In the genomic region with DNA sequence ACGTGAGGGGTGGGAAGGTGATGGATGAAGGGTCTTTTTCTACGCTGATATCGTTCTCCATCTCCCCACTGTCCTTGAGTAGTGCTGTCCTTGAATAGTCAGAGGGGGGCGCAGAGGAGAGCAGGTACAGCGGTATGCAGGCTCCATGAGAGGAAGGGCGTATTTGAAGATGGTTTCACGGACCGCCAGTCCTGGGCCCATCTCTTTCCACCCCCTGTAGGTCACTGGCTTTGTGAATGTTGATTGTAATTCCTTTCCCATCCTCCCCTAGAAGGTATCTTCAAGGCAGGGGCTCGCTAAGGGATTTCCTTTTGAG, we compare ENCODE assay signal across 25 cellular contexts. TPM values are rescaled to one million over a fixed set of nuclear protein-coding genes. Genes with fewer than 3 reads are reported as not detected.
DNase-seq lines count a peak whose midpoint lies in the region; ATAC-seq, FAIRE-seq and TF ChIP-seq lines count a peak whose summit lies in the region.
"Had no signal": no experiment of that assay in that cellular context is flagged by ENCODE, and none has a peak within 500 bp of the region (broad histone marks: within the 10 kb centered on the region; RNA-seq: fewer than 3 reads in every experiment).

No MANE protein-coding gene starts in this region.

- ATAC-seq in lower lobe of right lung (no peak), HG03439 (IDR thresholded peaks at IDR 0.05; ENCODE audit: unreplicated experiment) (no peak)
- ATAC-seq: naive thymus-derived CD4-positive, alpha-beta T cell had no signal

- no peak overlapping the region for H3K14ac ChIP-seq in H9 (ENCODE audit: insufficient read depth, low read length)

- no peak overlapping the region for H2BK120ac ChIP-seq in H9 (ENCODE audit: low read depth, low read length, poor library complexity, severe bottlenecking)
- H2BK120ac ChIP-seq in mesendoderm (ENCODE audit: low read depth, low read length), result no peak overlapping the region

- H2BK15ac ChIP-seq in H9 (ENCODE audit: low read depth, low read length), result no peak overlapping the region
- no peak overlapping the region for H2BK15ac ChIP-seq in mesendoderm (replicated peaks; ENCODE audit: low read depth)

- H3K36me3 Mint-ChIP-seq in H9 (ENCODE audit: insufficient read depth in 1 of 3, low read depth in 3 of 3) (no peaks in the 10 kb centered on the region; a peak in 1 of 7 replicates), glutamatergic neuron (ENCODE audit: unreplicated experiment) (no peaks in the 10 kb centered on the region)
- H3K36me3 Mint-ChIP-seq: activated naive CD4-positive, alpha-beta T cell treated with anti-CD3 and anti-CD28 coated beads, Interleukin-2, amount 10 ng/mL, durations not matched to agents 7 days and 5 days; naive thymus-derived CD4-positive, alpha-beta T cell had no signal

- H2AK5ac ChIP-seq in H9 (ENCODE audit: insufficient read length, low read length), result no peak overlapping the region
- no peak overlapping the region for H2AK5ac ChIP-seq in mesendoderm (ENCODE audit: low read length)

- intact Hi-C loops in lower lobe of right lung (cut with DNase I), result no loop called here

- H3T11ph ChIP-seq in H9 (ENCODE audit: low read length), result no peak overlapping the region

- H2BK5ac ChIP-seq in H9 (ENCODE audit: insufficient read length, low read length) (no peak overlapping the region), mesendoderm (ENCODE audit: low read length) (no peak overlapping the region)

- no peak overlapping the region for H2AFZ ChIP-seq in H9 (ENCODE audit: low read length)

- no peak overlapping the region for H3K27ac ChIP-seq in BLaER1 treated with 17β-estradiol and CSF1 and Interleukin-3, amounts not matched to agents 10 nM and 100 nM
- no peak overlapping the region for H3K27ac ChIP-seq in H9 (ENCODE audit: insufficient read length, low read depth, low read length)
- H3K27ac ChIP-seq in mesendoderm (ENCODE audit: low read depth, low read length), result no peak overlapping the region
- H3K27ac ChIP-seq in lower lobe of right lung, result no peak overlapping the region
- H3K27ac ChIP-seq: C4-2B, colonic mucosa had no signal

- H3K36me3 ChIP-seq in BLaER1 treated with 17β-estradiol and CSF1 and Interleukin-3, amounts not matched to agents 10 nM and 100 nM, result no peaks in the 10 kb centered on the region
- no peaks in the 10 kb centered on the region for H3K36me3 ChIP-seq in bronchial epithelial cell (ENCODE audit: control insufficient read depth, insufficient read depth, low read length)
- H3K36me3 ChIP-seq in mesendoderm (ENCODE audit: control insufficient read depth, insufficient read depth, low read length), result no peaks in the 10 kb centered on the region
- no peaks in the 10 kb centered on the region for H3K36me3 ChIP-seq in lower lobe of right lung
- H3K36me3 ChIP-seq: colonic mucosa, tibial artery had no signal

- TF ChIP-seq CTCF in H9 (conservative IDR thresholded peaks at IDR 0.05), result peak; percentile 54
- TF ChIP-seq CTCF in bronchial epithelial cell (IDR thresholded peaks at IDR 0.05; ENCODE audit: insufficient read depth, low read length, severe bottlenecking), result no peak
- no peak for TF ChIP-seq CTCF in lower lobe of right lung (IDR thresholded peaks at IDR 0.05)
- no peak for TF ChIP-seq CTCF in glutamatergic neuron (IDR thresholded peaks at IDR 0.05; ENCODE audit: partially characterized antibody, unreplicated experiment)

- H3K79me2 ChIP-seq in H9 (ENCODE audit: insufficient read depth, low read length) (peaks cover 3% of the 10 kb centered on the region; the same call in 1 of the 2 replicates), mesendoderm (ENCODE audit: control insufficient read depth, insufficient read depth, low read length) (no peaks in the 10 kb centered on the region)

- H3K4me3 ChIP-seq in BLaER1 treated with 17β-estradiol and CSF1 and Interleukin-3, amounts not matched to agents 10 nM and 100 nM, result no peak overlapping the region
- H3K4me3 ChIP-seq in bronchial epithelial cell (ENCODE audit: low read depth, low read length) (no peak overlapping the region), mesendoderm (ENCODE audit: low read length) (no peak overlapping the region), lower lobe of right lung (no peak overlapping the region)
- H3K4me3 ChIP-seq: colonic mucosa, tibial artery had no signal

- H3K79me1 ChIP-seq in H9 (ENCODE audit: insufficient read depth, low read depth, low read length, poor library complexity, severe bottlenecking), result no peaks in the 10 kb centered on the region
- no peaks in the 10 kb centered on the region for H3K79me1 ChIP-seq in mesendoderm (ENCODE audit: low read length)

- H3K9me3 ChIP-seq in BLaER1 treated with 17β-estradiol and CSF1 and Interleukin-3, amounts not matched to agents 10 nM and 100 nM (replicated peaks in 1 of 11), result no peaks in the 10 kb centered on the region; a peak in 1 of 22 replicates
- no peaks in the 10 kb centered on the region for H3K9me3 ChIP-seq in H9 (ENCODE audit: control insufficient read depth, low read depth, low read length)
- H3K9me3 ChIP-seq in lower lobe of right lung, result no peaks in the 10 kb centered on the region
- H3K9me3 ChIP-seq: colonic mucosa, tibial artery had no signal

- peaks cover 0 to 6% (median 0%) of the 10 kb centered on the region in 11 experiments; a peak in 3 of 22 replicates for H4K20me1 ChIP-seq in BLaER1 treated with 17β-estradiol and CSF1 and Interleukin-3, amounts not matched to agents 10 nM and 100 nM
- H4K20me1 ChIP-seq in H9 (ENCODE audit: control insufficient read depth, insufficient read depth, insufficient read length), result no peaks in the 10 kb centered on the region

- no CpG with 5 or more reads among the region's 9 CpGs for WGBS in H9 (ENCODE audit: extremely low coverage, insufficient read length, low lambda C conversion rate)
- WGBS in mesendoderm (ENCODE audit: extremely low coverage, insufficient coverage, low lambda C conversion rate), result no CpG with 5 or more reads among the region's 9 CpGs

- H3K27me3 Mint-ChIP-seq in H9 (ENCODE audit: low read depth) (no peaks in the 10 kb centered on the region), glutamatergic neuron (ENCODE audit: unreplicated experiment) (peaks cover 2% of the 10 kb centered on the region)

- no peak overlapping the region for H3K23ac ChIP-seq in H9 (ENCODE audit: insufficient read length, low read depth, low read length)
- H3K23ac ChIP-seq in mesendoderm (ENCODE audit: low read length), result no peak overlapping the region

- DNase-seq in H9 (peak; percentile 51), bronchial epithelial cell (ENCODE audit: low read depth) (no peak), mesendoderm (peak; percentile 73), lower lobe of right lung (no peak), T-helper 2 cell (no peak), glutamatergic neuron (no peak)
- DNase-seq: activated naive CD4-positive, alpha-beta T cell treated with anti-CD3 and anti-CD28 coated beads, Interleukin-2, amount 10 ng/mL, durations not matched to agents 7 days and 5 days; amniotic stem cell; Calu3; colonic mucosa; HFFc6; MM.1S; naive thymus-derived CD4-positive, alpha-beta T cell; NCI-H1417 treated with DMSO at 0.1 percent for 48 hours; NCI-H2107; NCI-H510A; retina; stimulated activated CD4-positive, alpha-beta T cell treated with anti-CD3 and anti-CD28 coated beads, Interleukin-15, amount 100 ng/mL, for 24 hours; tibial artery had no signal

- no peak overlapping the region for H3K18ac ChIP-seq in H9 (ENCODE audit: insufficient read length, low read depth, low read length)
- no peak overlapping the region for H3K18ac ChIP-seq in mesendoderm (ENCODE audit: low read length)

- H3K27ac Mint-ChIP-seq in H9, result no peak overlapping the region; a peak in 1 of 7 replicates
- H3K27ac Mint-ChIP-seq in glutamatergic neuron (ENCODE audit: unreplicated experiment), result no peak overlapping the region
- H3K27ac Mint-ChIP-seq: activated naive CD4-positive, alpha-beta T cell treated with anti-CD3 and anti-CD28 coated beads, Interleukin-2, amount 10 ng/mL, durations not matched to agents 7 days and 5 days; HFFc6; naive thymus-derived CD4-positive, alpha-beta T cell; stimulated activated naive CD8-positive, alpha-beta T cell treated with anti-CD3 and anti-CD28 coated beads, Interleukin-15, Interleukin-2, amounts not matched to agents 100 ng/mL and 50 ng/mL, for 24 hours; T-helper 2 cell treated with Interferon-gamma antibody and Interleukin-4, amounts not matched to agents 5 μg/mL and 100 μg/mL, for 36 hours had no signal

- H3K4me3 Mint-ChIP-seq in H9 (peak overlapping the region in 1 of 2 experiments; percentile 31; a peak in 1 of 5 replicates), glutamatergic neuron (ENCODE audit: unreplicated experiment) (no peak overlapping the region)
- H3K4me3 Mint-ChIP-seq: activated naive CD4-positive, alpha-beta T cell treated with anti-CD3 and anti-CD28 coated beads, Interleukin-2, amount 10 ng/mL, durations not matched to agents 7 days and 5 days; HFFc6; naive thymus-derived CD4-positive, alpha-beta T cell; stimulated activated naive CD8-positive, alpha-beta T cell treated with anti-CD3 and anti-CD28 coated beads, Interleukin-15, Interleukin-2, amounts not matched to agents 100 ng/mL and 50 ng/mL, for 24 hours; T-helper 2 cell treated with Interferon-gamma antibody and Interleukin-4, amounts not matched to agents 5 μg/mL and 100 μg/mL, for 36 hours had no signal

- H3K56ac ChIP-seq in H9 (ENCODE audit: insufficient read length, low read depth, low read length), result no peak overlapping the region
- H3K56ac ChIP-seq in mesendoderm (ENCODE audit: low read length), result no peak overlapping the region

- H2BK12ac ChIP-seq in H9 (ENCODE audit: insufficient read length, low read depth, low read length), result no peak overlapping the region

- no peaks in the 10 kb centered on the region for H3K23me2 ChIP-seq in H9 (ENCODE audit: insufficient read length, low read depth, low read length, poor library complexity, severe bottlenecking)

- H3K4me2 ChIP-seq in BLaER1 treated with 17β-estradiol and CSF1 and Interleukin-3, amounts not matched to agents 10 nM and 100 nM, result peak overlapping the region in 9 of 11 experiments; percentile 80 to 95 (median 91); a peak in 15 of 22 replicates
- H3K4me2 ChIP-seq in H9 (ENCODE audit: insufficient read depth, insufficient read length, low read length), result no peak overlapping the region
- no peak overlapping the region for H3K4me2 ChIP-seq in mesendoderm (ENCODE audit: low read length)

- H3K9ac ChIP-seq in BLaER1 treated with 17β-estradiol and CSF1 and Interleukin-3, amounts not matched to agents 10 nM and 100 nM, result no peak overlapping the region
- no peak overlapping the region for H3K9ac ChIP-seq in H9 (ENCODE audit: extremely low read depth, insufficient read length, low read length)
- no peak overlapping the region for H3K9ac ChIP-seq in mesendoderm (ENCODE audit: low read length)

- no peaks in the 10 kb centered on the region for H3K27me3 ChIP-seq in BLaER1 treated with 17β-estradiol and CSF1 and Interleukin-3, amounts not matched to agents 10 nM and 100 nM
- no peaks in the 10 kb centered on the region for H3K27me3 ChIP-seq in H9 (ENCODE audit: insufficient read depth, low read length)
- no peaks in the 10 kb centered on the region for H3K27me3 ChIP-seq in bronchial epithelial cell (ENCODE audit: control insufficient read depth, insufficient read depth, low read length)
- H3K27me3 ChIP-seq in mesendoderm (ENCODE audit: insufficient read depth, low read length, poor library complexity), result no peaks in the 10 kb centered on the region
- H3K27me3 ChIP-seq in lower lobe of right lung (ENCODE audit: low read depth), result no peaks in the 10 kb centered on the region
- H3K27me3 ChIP-seq: colonic mucosa, tibial artery had no signal

- H3K4ac ChIP-seq in H9 (ENCODE audit: low read depth, low read length) (no peak overlapping the region), mesendoderm (ENCODE audit: low read depth, low read length) (no peak overlapping the region)

- peaks cover 50 to 99% (median 86%) of the 10 kb centered on the region in 10 experiments for H3K4me1 ChIP-seq in BLaER1 treated with 17β-estradiol and CSF1 and Interleukin-3, amounts not matched to agents 10 nM and 100 nM
- H3K4me1 ChIP-seq in H9 (ENCODE audit: insufficient read depth, low read length), result peaks cover 7% of the 10 kb centered on the region; the same call in 1 of the 2 replicates
- H3K4me1 ChIP-seq in mesendoderm (ENCODE audit: control insufficient read depth, low read depth, low read length), result peaks cover 3% of the 10 kb centered on the region
- peaks cover 48% of the 10 kb centered on the region for H3K4me1 ChIP-seq in lower lobe of right lung

- H3K9me3 Mint-ChIP-seq in H9, result no peaks in the 10 kb centered on the region
- H3K9me3 Mint-ChIP-seq in glutamatergic neuron (ENCODE audit: unreplicated experiment), result no peaks in the 10 kb centered on the region
- H3K9me3 Mint-ChIP-seq: activated naive CD4-positive, alpha-beta T cell treated with anti-CD3 and anti-CD28 coated beads, Interleukin-2, amount 10 ng/mL, durations not matched to agents 7 days and 5 days; HFFc6; stimulated activated naive CD8-positive, alpha-beta T cell treated with anti-CD3 and anti-CD28 coated beads, Interleukin-15, Interleukin-2, amounts not matched to agents 100 ng/mL and 50 ng/mL, for 24 hours; T-helper 2 cell treated with Interferon-gamma antibody and Interleukin-4, amounts not matched to agents 5 μg/mL and 100 μg/mL, for 36 hours had no signal

- no peak overlapping the region for H2BK20ac ChIP-seq in H9 (ENCODE audit: low read depth, low read length, poor library complexity, severe bottlenecking)

- H4K5ac ChIP-seq in H9 (ENCODE audit: insufficient read length, low read depth, low read length), result no peak overlapping the region
- no peak overlapping the region for H4K5ac ChIP-seq in mesendoderm (ENCODE audit: low read length)

- H4K8ac ChIP-seq in H9 (replicated peaks; ENCODE audit: insufficient read length, low read depth, low read length) (no peak overlapping the region), mesendoderm (ENCODE audit: low read depth, low read length) (no peak overlapping the region)

- peak; percentile 23 for FAIRE-seq in bronchial epithelial cell (lab: Jason Lieb, UNC)
- FAIRE-seq: GM12892 had no signal

- no peak overlapping the region for H4K91ac ChIP-seq in H9 (ENCODE audit: insufficient read length, low read depth, low read length)

- H3K4me1 Mint-ChIP-seq in H9, result peaks cover 26 to 36% of the 10 kb centered on the region in 2 experiments
- H3K4me1 Mint-ChIP-seq in glutamatergic neuron (ENCODE audit: low read depth, unreplicated experiment), result peaks cover 8% of the 10 kb centered on the region

RNA-seq across cellular contexts. Expression of gene DAB2IP, which starts 40.8 kb away (rescaled TPM):
- 22.0 and 22.6 TPM in 2 replicates for total RNA-seq in H9 (2021)
- 8.4 TPM in 2 replicates for total RNA-seq in bronchial epithelial cell
- 21.8 TPM for polyA plus RNA-seq in mesendoderm (2013, experiment 1 of 2)
- polyA plus RNA-seq in mesendoderm (2013, experiment 2 of 2), result 21.4 TPM
- 54.1 TPM for total RNA-seq in lower lobe of right lung
- total RNA-seq in glutamatergic neuron (ENCODE audit: unreplicated experiment), result 32.9 TPM
- polyA plus RNA-seq: naive thymus-derived CD4-positive, alpha-beta T cell had no signal

Comparison
In these comparisons a context has a peak if more than half of its experiments do, and no peak if none do; other contexts are left out.
1. H3K4me2 ChIP-seq: peak in BLaER1 treated with 17β-estradiol and CSF1 and Interleukin-3, amounts not matched to agents 10 nM and 100 nM (9 of 11); none in H9 (single experiment) and mesendoderm (single experiment).
2. DNase-seq: peak in H9 (single experiment) and mesendoderm (single experiment); none in bronchial epithelial cell (single experiment), lower lobe of right lung (single experiment), T-helper 2 cell (0 of 5) and glutamatergic neuron (single experiment).